ENCODE assay signal across 1 cellular context in the genomic region with DNA sequence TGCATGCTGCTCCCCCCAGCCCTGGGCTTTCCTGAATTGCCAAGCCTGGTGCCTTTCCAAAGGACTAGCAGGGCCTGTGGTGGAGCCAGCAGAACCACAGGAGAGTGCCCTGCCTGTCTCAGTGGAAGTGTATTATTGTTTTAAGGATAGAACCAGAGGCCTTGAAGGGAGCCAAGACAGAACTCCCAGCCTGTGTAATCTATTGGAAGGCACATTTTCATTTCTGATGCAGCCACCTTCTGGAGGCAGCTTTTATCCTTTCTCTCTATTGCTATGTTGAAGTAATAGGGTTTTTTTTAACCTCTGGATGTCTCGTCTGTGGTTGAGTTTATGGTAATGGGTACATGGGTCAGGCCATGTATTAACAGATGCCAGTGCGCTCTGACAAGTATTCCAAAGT.
A peak's percentile ranks its signal among the peaks of the same experiment; 100 is the strongest.
TF ChIP-seq lines count a peak whose summit lies in the region.

No MANE protein-coding gene starts in this region.

TF ChIP-seq in HepG2, 621 proteins besides CTCF, POLR2A, EP300 and RAD21:
- TF ChIP-seq STAT6 (CRISPR knock-in tag; IDR thresholded peaks at IDR 0.05; ENCODE audit: borderline replicate concordance) (no peak), RBM22 (optimal IDR thresholded peaks at IDR 0.05; ENCODE audit: low read length) (peak; percentile 52)
- TF ChIP-seq, protein P1, sequence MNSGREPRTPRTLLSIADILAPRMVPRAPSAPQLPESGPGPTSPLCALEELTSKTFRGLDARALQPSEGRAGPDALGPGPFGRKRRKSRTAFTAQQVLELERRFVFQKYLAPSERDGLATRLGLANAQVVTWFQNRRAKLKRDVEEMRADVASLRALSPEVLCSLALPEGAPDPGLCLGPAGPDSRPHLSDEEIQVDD (CRISPR knock-in tag; IDR thresholded peaks at IDR 0.05; ENCODE audit: borderline replicate concordance): no peak
